Comparison of ENCODE assay signal across 17 cellular contexts in genomic region chr3:17752441-17752840, GRCh38.
"Had no signal": no experiment of that assay in that cellular context is flagged by ENCODE, and none has a peak within 500 bp of the region (broad histone marks: within the 10 kb centered on the region; RNA-seq: fewer than 3 reads in every experiment).

No MANE protein-coding gene starts in this region.

- H3K9me3 Mint-ChIP-seq: naive thymus-derived CD4-positive, alpha-beta T cell; stimulated activated naive CD8-positive, alpha-beta T cell treated with anti-CD3 and anti-CD28 coated beads, Interleukin-15, Interleukin-2, amounts not matched to agents 100 ng/mL and 50 ng/mL, for 24 hours had no signal

- H3K4me3 Mint-ChIP-seq: naive thymus-derived CD4-positive, alpha-beta T cell; stimulated activated naive CD8-positive, alpha-beta T cell treated with anti-CD3 and anti-CD28 coated beads, Interleukin-15, Interleukin-2, amounts not matched to agents 100 ng/mL and 50 ng/mL, for 24 hours had no signal

- H3K4me3 ChIP-seq: colonic mucosa, lung, thoracic aorta, vagina had no signal

- DNase-seq: activated CD4-positive, alpha-beta T cell treated with anti-CD3 and anti-CD28 coated beads, Interleukin-2, amount 50 U/mL, for 4 hours; activated CD4-positive, CD25-positive, alpha-beta regulatory T cell treated with anti-CD3 and anti-CD28 coated beads, Interleukin-2, amount 50 U/mL, for 72 hours; activated naive CD4-positive, alpha-beta T cell; caudate nucleus; colonic mucosa; effector CD8-positive, alpha-beta T cell; foreskin keratinocyte; head of caudate nucleus; left colon; naive thymus-derived CD4-positive, alpha-beta T cell; retina; stimulated activated CD4-positive, alpha-beta T cell treated with anti-CD3 and anti-CD28 coated beads, Interleukin-15, amount 100 ng/mL, for 24 hours; stimulated activated CD4-positive, alpha-beta T cell treated with anti-CD3 and anti-CD28 coated beads, Interleukin-4, amount 100 ng/mL, for 24 hours had no signal

- H3K27ac Mint-ChIP-seq: naive thymus-derived CD4-positive, alpha-beta T cell; stimulated activated naive CD8-positive, alpha-beta T cell treated with anti-CD3 and anti-CD28 coated beads, Interleukin-15, Interleukin-2, amounts not matched to agents 100 ng/mL and 50 ng/mL, for 24 hours had no signal

- H3K9me3 ChIP-seq: colonic mucosa, thoracic aorta, vagina had no signal

- H3K27me3 ChIP-seq: colonic mucosa, foreskin keratinocyte, vagina had no signal

- ATAC-seq: foreskin keratinocyte; left colon; naive thymus-derived CD4-positive, alpha-beta T cell had no signal

- H3K27ac ChIP-seq: colonic mucosa, foreskin keratinocyte, thoracic aorta, vagina had no signal

- H3K36me3 ChIP-seq: colonic mucosa, thoracic aorta, vagina had no signal
